Comparison of ENCODE assay signal across 18 cellular contexts in genomic region chr6:33820243-33820642, GRCh38. TPM values are rescaled to one million over a fixed set of nuclear protein-coding genes. Genes with fewer than 3 reads are reported as not detected.
"Had no signal": no experiment of that assay in that cellular context is flagged by ENCODE, and none has a peak within 500 bp of the region (broad histone marks: within the 10 kb centered on the region; RNA-seq: fewer than 3 reads in every experiment).

No MANE protein-coding gene starts in this region.

- FAIRE-seq: frontal cortex had no signal

- H3K4me3 ChIP-seq: heart left ventricle, lower lobe of right lung, psoas muscle, thoracic aorta, upper lobe of right lung had no signal

- ATAC-seq: activated CD4-positive, alpha-beta T cell treated with anti-CD3 and anti-CD28 coated beads for 36 hours; heart left ventricle; left cardiac atrium; lower lobe of right lung; psoas muscle; sciatic nerve; stimulated activated effector memory CD8-positive, alpha-beta T cell treated with anti-CD3 and anti-CD28 coated beads, Interleukin-12 subunit alpha, Interleukin-12 subunit beta, amount 100 ng/mL, for 72 hours; upper lobe of right lung had no signal

- DNase-seq: activated CD4-positive, alpha-beta memory T cell treated with anti-CD3 and anti-CD28 coated beads, Interleukin-2, amount 10 ng/mL, durations not matched to agents 7 days and 5 days; activated CD4-positive, alpha-beta T cell treated with anti-CD3 and anti-CD28 coated beads for 36 hours; activated naive CD8-positive, alpha-beta T cell treated with anti-CD3 and anti-CD28 coated beads, Interleukin-2, amount 10 ng/mL, durations not matched to agents 7 days and 5 days; activated T-cell treated with anti-CD3 and anti-CD28 coated beads, Interleukin-2, amount 50 U/mL, for 48 hours; effector memory CD4-positive, alpha-beta T cell; heart left ventricle; left cardiac atrium; lower lobe of right lung; nephron progenitor cell; psoas muscle; stimulated activated CD4-positive, alpha-beta T cell treated with anti-CD3 and anti-CD28 coated beads, Interleukin-1b, Interleukin-23, amount 100 ng/mL, for 48 hours; upper lobe of right lung had no signal

- H3K4me1 ChIP-seq: lower lobe of right lung, psoas muscle, upper lobe of right lung had no signal

- H3K36me3 ChIP-seq: heart left ventricle, lower lobe of right lung, thoracic aorta, upper lobe of right lung had no signal

- H3K27ac ChIP-seq: heart left ventricle, lower lobe of right lung, psoas muscle, thoracic aorta, upper lobe of right lung had no signal

- H3K9me3 ChIP-seq: heart left ventricle, lower lobe of right lung, psoas muscle, thoracic aorta, upper lobe of right lung had no signal

RNA-seq across cellular contexts. Expression of gene MLN, which starts 16.4 kb away (rescaled TPM):
- total RNA-seq: activated CD4-positive, alpha-beta memory T cell treated with anti-CD3 and anti-CD28 coated beads, Interleukin-2, amount 10 ng/mL, durations not matched to agents 7 days and 5 days; activated CD4-positive, alpha-beta T cell treated with anti-CD3 and anti-CD28 coated beads for 36 hours; activated naive CD8-positive, alpha-beta T cell treated with anti-CD3 and anti-CD28 coated beads, Interleukin-2, amount 10 ng/mL, durations not matched to agents 7 days and 5 days; fibroblast of lung; frontal cortex; heart left ventricle; left cardiac atrium; lower lobe of right lung; omental fat pad; psoas muscle; sciatic nerve; thoracic aorta; upper lobe of right lung had no signal
- polyA plus RNA-seq: fibroblast of lung, heart left ventricle, psoas muscle had no signal
